8 cellular contexts compared by ENCODE assay signal in the genomic region with DNA sequence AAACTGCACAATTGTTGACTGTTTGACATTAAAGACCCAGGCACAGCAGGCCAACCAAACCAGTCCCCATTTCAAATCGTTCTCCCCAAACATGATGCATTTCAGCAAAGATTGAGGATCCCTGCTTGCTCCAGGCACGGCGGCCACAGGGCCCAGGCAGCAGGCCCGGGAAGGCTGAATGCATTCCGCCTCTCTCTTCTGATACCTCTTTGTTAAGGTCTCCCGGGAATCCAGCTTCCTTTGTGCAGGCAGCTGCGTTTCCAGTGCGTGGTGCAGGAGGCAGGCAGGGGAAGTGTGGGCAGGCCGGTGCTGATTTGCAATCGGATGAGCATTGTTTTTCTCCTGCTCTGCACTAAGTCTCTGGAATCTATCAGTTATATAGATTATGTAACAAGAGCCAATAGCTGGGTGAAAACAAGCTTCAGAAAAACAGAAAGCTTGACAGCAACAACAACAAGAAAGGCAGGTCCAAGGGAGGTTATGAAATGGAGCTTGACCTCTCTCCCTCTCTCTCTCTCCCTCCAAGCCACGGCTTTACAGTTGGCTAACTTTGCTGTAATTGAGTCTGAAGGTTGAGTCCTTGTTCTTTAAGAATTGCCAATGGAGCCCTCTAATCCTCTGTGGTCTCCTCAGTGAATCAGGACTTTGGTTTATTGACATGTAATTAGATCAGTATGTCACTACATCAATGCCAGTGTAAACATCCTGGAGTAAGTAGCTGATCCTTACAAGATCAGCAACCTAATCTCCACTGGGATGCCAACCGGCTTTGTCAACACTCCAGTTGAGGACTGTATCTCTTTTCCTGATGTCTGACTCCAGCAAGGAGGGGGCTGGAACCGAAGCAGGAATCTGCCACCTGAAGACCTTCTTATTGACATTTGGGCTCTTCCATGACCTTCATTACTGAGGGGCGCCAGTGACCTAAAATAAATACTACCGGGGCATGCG.
DNase-seq lines count a peak whose midpoint lies in the region; ATAC-seq, FAIRE-seq and TF ChIP-seq lines count a peak whose summit lies in the region.
"Had no signal": no experiment of that assay in that cellular context is flagged by ENCODE, and none has a peak within 500 bp of the region (broad histone marks: within the 10 kb centered on the region; RNA-seq: fewer than 3 reads in every experiment).

No MANE protein-coding gene starts in this region.

- 42% methylated on average over 15 of the region's 16 CpGs for WGBS in HUES64
- 33 to 43% methylated on average over 16 of the region's 16 CpGs for WGBS in pancreas, 2 donors

- DNase-seq in NCI-H345 (lab: John Stamatoyannopoulos, UW) (peak; percentile 89), left ventricle myocardium superior (no peak), putamen (ENCODE audit: low spot score) (peak; percentile 60), pancreas (no peak), tibial artery (no peak)
- DNase-seq: activated CD4-positive, alpha-beta T cell treated with anti-CD3 and anti-CD28 coated beads, Interleukin-2, amount 50 U/mL, for 48 hours had no signal

- intact Hi-C loops in left ventricle myocardium superior (cut with micrococcal nuclease): no loop called here
- intact Hi-C loops in pancreas (cut with DNase I): no loop called here
- intact Hi-C loops in tibial artery (cut with DNase I; ENCODE audit: low total_unique reads): no loop called here

- ATAC-seq in left ventricle myocardium superior: peak; percentile 63
- no peak for ATAC-seq in pancreas
- ATAC-seq in esophagus mucosa: no peak

- H3K4me1 ChIP-seq in HUES64 (ENCODE audit: insufficient read depth, low read length) (peaks cover 21% of the 10 kb centered on the region), pancreas (no peaks in the 10 kb centered on the region), tibial artery (no peaks in the 10 kb centered on the region)

- TF ChIP-seq CTCF in pancreas (IDR thresholded peaks at IDR 0.05) (no peak), tibial artery (IDR thresholded peaks at IDR 0.05) (no peak)

- H3K27ac ChIP-seq in HUES64 (ENCODE audit: low read depth, low read length): peak overlapping the region; percentile 21; the same call in 1 of the 2 replicates
- H3K27ac ChIP-seq in pancreas: no peak overlapping the region
- no peak overlapping the region for H3K27ac ChIP-seq in tibial artery

- H3K27me3 ChIP-seq in HUES64 (ENCODE audit: insufficient read depth, low read length) (peaks cover 45% of the 10 kb centered on the region; the same call in 1 of the 2 replicates), pancreas (no peaks in the 10 kb centered on the region), tibial artery (peaks cover 0 to 18% of the 10 kb centered on the region in 2 donors)

- H3K36me3 ChIP-seq in HUES64 (ENCODE audit: insufficient read depth, low read length): no peaks in the 10 kb centered on the region
- no peaks in the 10 kb centered on the region for H3K36me3 ChIP-seq in pancreas
- no peaks in the 10 kb centered on the region for H3K36me3 ChIP-seq in tibial artery

- no peak for FAIRE-seq in pancreas (lab: Jason Lieb, UNC)

- H3K4me3 ChIP-seq in HUES64 (ENCODE audit: low read length) (no peak overlapping the region), pancreas (no peak overlapping the region), tibial artery (no peak overlapping the region)

- peak overlapping the region; percentile 60; the same call in 1 of the 2 replicates for H3K9ac ChIP-seq in HUES64 (ENCODE audit: low read depth, low read length)

- H3K9me3 ChIP-seq in HUES64 (ENCODE audit: insufficient read depth, low read depth, low read length): no peaks in the 10 kb centered on the region
- H3K9me3 ChIP-seq in pancreas: no peaks in the 10 kb centered on the region
- H3K9me3 ChIP-seq in tibial artery: no peaks in the 10 kb centered on the region

Comparison
In these comparisons a context has a peak if more than half of its experiments do, and no peak if none do; other contexts are left out.
1. DNase-seq: peak in NCI-H345 (single experiment) and putamen (single experiment); none in left ventricle myocardium superior (single experiment), pancreas (0 of 6) and tibial artery (0 of 2).